ENCODE assay signal across 1 cellular context in genomic region chr20:40962733-40963504, GRCh38.
TF ChIP-seq lines count a peak whose summit lies in the region.

No MANE protein-coding gene starts in this region.

TF ChIP-seq in K562, 482 proteins besides CTCF, POLR2A, EP300 and RAD21 (continued from another document):
- TF ChIP-seq MAX (CRISPR knock-in tag; IDR thresholded peaks at IDR 0.05) (no peak), DEAF1 (CRISPR knock-in tag; IDR thresholded peaks at IDR 0.05) (peak; percentile 49; the same call in 1 of the 2 replicates), ZKSCAN8 (CRISPR knock-in tag; IDR thresholded peaks at IDR 0.05) (no peak), STAG1 (CRISPR knock-in tag; IDR thresholded peaks at IDR 0.05; ENCODE audit: borderline replicate concordance) (peak; percentile 73; the same call in 1 of the 2 replicates), NFE2L1 (tag; IDR thresholded peaks at IDR 0.05; ENCODE audit: borderline replicate concordance, low read depth) (no peak), FOXJ2 (tag; IDR thresholded peaks at IDR 0.05) (no peak), NRF1 (conservative IDR thresholded peaks at IDR 0.05 in 1 of 2, IDR thresholded peaks at IDR 0.05 in 1 of 2) (peak in 1 of 2 experiments; percentile 35; a peak in 1 of 4 replicates), JUND (IDR thresholded peaks at IDR 0.05; ENCODE audit: borderline replicate concordance, low read depth, low read length) (0 out of 2 replicates have a peak, but pooled peaks have one; percentile 28), JUND (tag; IDR thresholded peaks at IDR 0.05; ENCODE audit: borderline replicate concordance, low read depth, low read length) (no peak), NCOA1 (IDR thresholded peaks at IDR 0.05; ENCODE audit: low read depth) (no peak), SREBF1 (IDR thresholded peaks at IDR 0.05; ENCODE audit: borderline replicate concordance, low read depth, low read length) (0 out of 2 replicates have a peak, but pooled peaks have one; percentile 29), CBFA2T3 (IDR thresholded peaks at IDR 0.05) (no peak), OTX1 (CRISPR knock-in tag; IDR thresholded peaks at IDR 0.05) (no peak), MCM3 (IDR thresholded peaks at IDR 0.05) (no peak), ERF (CRISPR knock-in tag; IDR thresholded peaks at IDR 0.05) (no peak), MXI1 (IDR thresholded peaks at IDR 0.05; ENCODE audit: low read depth, low read length) (no peak), SIRT6 (IDR thresholded peaks at IDR 0.05; ENCODE audit: low read depth, low read length) (no peak), TFAP4 (CRISPR knock-in tag; IDR thresholded peaks at IDR 0.05; ENCODE audit: borderline replicate concordance) (peak; percentile 17; the same call in 1 of the 2 replicates), TFE3 (CRISPR knock-in tag; IDR thresholded peaks at IDR 0.05) (no peak), ASH1L (IDR thresholded peaks at IDR 0.05; ENCODE audit: borderline replicate concordance, low read depth, partially characterized antibody) (no peak), ZNF253 (CRISPR knock-in tag; conservative IDR thresholded peaks at IDR 0.05) (no peak), XRCC5 (IDR thresholded peaks at IDR 0.05; ENCODE audit: low read depth, low read length) (0 out of 2 replicates have a peak, but pooled peaks have one; percentile 38), KAT7 (CRISPR knock-in tag; IDR thresholded peaks at IDR 0.05; ENCODE audit: borderline replicate concordance) (no peak)
